Comparison of ENCODE assay signal across 27 cellular contexts in genomic region chr3:85481411-85482192, GRCh38.
DNase-seq lines count a peak whose midpoint lies in the region; ATAC-seq and TF ChIP-seq lines count a peak whose summit lies in the region.
"Had no signal": no experiment of that assay in that cellular context is flagged by ENCODE, and none has a peak within 500 bp of the region (broad histone marks: within the 10 kb centered on the region; RNA-seq: fewer than 3 reads in every experiment).

No MANE protein-coding gene starts in this region.

- peak overlapping the region; percentile 73 for H3K4me2 ChIP-seq in OCI-LY3 (ENCODE audit: low read length)
- H3K4me2 ChIP-seq in parathyroid adenoma (ENCODE audit: low read length), result no peak overlapping the region

- intact Hi-C loops in dorsolateral prefrontal cortex (cut with DNase I), result no loop called here
- intact Hi-C loops in breast epithelium (cut with DNase I; ENCODE audit: low total_unique reads), result no loop called here

- H3K27ac ChIP-seq in OCI-LY3 (ENCODE audit: low read length) (peak overlapping the region; percentile 67), dorsolateral prefrontal cortex (peak overlapping the region in 28 of 59 donors; percentile 2 to 62 (median 23)), parathyroid adenoma (no peak overlapping the region), breast epithelium (no peak overlapping the region)
- H3K27ac ChIP-seq: left ventricle myocardium inferior, prostate gland had no signal

- H3K79me2 ChIP-seq in OCI-LY3 (ENCODE audit: low read length) (no peaks in the 10 kb centered on the region), parathyroid adenoma (no peaks in the 10 kb centered on the region)

- H3K4me3 Mint-ChIP-seq in nephron progenitor cell, result no peak overlapping the region
- H3K4me3 Mint-ChIP-seq in stimulated activated effector memory CD8-positive, alpha-beta T cell treated with anti-CD3 and anti-CD28 coated beads, Interleukin-12 subunit alpha, Interleukin-12 subunit beta, amount 100 ng/mL, for 72 hours, result no peak overlapping the region
- H3K4me3 Mint-ChIP-seq: activated CD8-positive, alpha-beta T cell treated with anti-CD3 and anti-CD28 coated beads, Interleukin-2, amount 10 ng/mL, durations not matched to agents 7 days and 5 days; activated naive CD8-positive, alpha-beta T cell treated with anti-CD3 and anti-CD28 coated beads, Interleukin-2, amount 50 U/mL, for 24 hours; B cell; mesothelial cell of epicardium; nephron had no signal

- H3K27me3 ChIP-seq in OCI-LY3 (ENCODE audit: low read depth, low read length) (no peaks in the 10 kb centered on the region), dorsolateral prefrontal cortex (no peaks in the 10 kb centered on the region), parathyroid adenoma (ENCODE audit: control insufficient read depth, insufficient read depth, low read length) (no peaks in the 10 kb centered on the region), breast epithelium (no peaks in the 10 kb centered on the region)

- H2AFZ ChIP-seq in OCI-LY3 (ENCODE audit: low read depth, low read length) (peak overlapping the region; percentile 51), parathyroid adenoma (peak overlapping the region; percentile 27)

- no peak overlapping the region for H3K27ac Mint-ChIP-seq in nephron progenitor cell
- H3K27ac Mint-ChIP-seq in stimulated activated effector memory CD8-positive, alpha-beta T cell treated with anti-CD3 and anti-CD28 coated beads, Interleukin-12 subunit alpha, Interleukin-12 subunit beta, amount 100 ng/mL, for 72 hours, result no peak overlapping the region
- H3K27ac Mint-ChIP-seq: activated CD8-positive, alpha-beta T cell treated with anti-CD3 and anti-CD28 coated beads, Interleukin-2, amount 10 ng/mL, durations not matched to agents 7 days and 5 days; activated naive CD8-positive, alpha-beta T cell treated with anti-CD3 and anti-CD28 coated beads, Interleukin-2, amount 50 U/mL, for 24 hours; B cell; mesothelial cell of epicardium; nephron had no signal

- H3K9me3 ChIP-seq in OCI-LY3 (ENCODE audit: insufficient read depth, low read length), result no peaks in the 10 kb centered on the region
- no peaks in the 10 kb centered on the region for H3K9me3 ChIP-seq in parathyroid adenoma (ENCODE audit: control insufficient read depth, low read length)
- no peaks in the 10 kb centered on the region for H3K9me3 ChIP-seq in breast epithelium
- H3K9me3 ChIP-seq: left ventricle myocardium inferior, prostate gland had no signal

- peaks cover 12% of the 10 kb centered on the region for H3K4me1 ChIP-seq in OCI-LY3 (ENCODE audit: low read length)
- H3K4me1 ChIP-seq in parathyroid adenoma, result no peaks in the 10 kb centered on the region
- no peaks in the 10 kb centered on the region for H3K4me1 ChIP-seq in breast epithelium
- H3K4me1 ChIP-seq: left ventricle myocardium inferior, prostate gland had no signal

- TF ChIP-seq POLR2A in breast epithelium (IDR thresholded peaks at IDR 0.05), result no peak

- no peaks in the 10 kb centered on the region for H3K4me1 Mint-ChIP-seq in nephron progenitor cell
- H3K4me1 Mint-ChIP-seq in stimulated activated effector memory CD8-positive, alpha-beta T cell treated with anti-CD3 and anti-CD28 coated beads, Interleukin-12 subunit alpha, Interleukin-12 subunit beta, amount 100 ng/mL, for 72 hours, result no peaks in the 10 kb centered on the region
- H3K4me1 Mint-ChIP-seq: activated naive CD8-positive, alpha-beta T cell treated with anti-CD3 and anti-CD28 coated beads, Interleukin-2, amount 50 U/mL, for 24 hours; B cell; nephron had no signal

- no peaks in the 10 kb centered on the region for H3K27me3 Mint-ChIP-seq in nephron progenitor cell (ENCODE audit: low read depth, poor library complexity)
- H3K27me3 Mint-ChIP-seq: activated naive CD8-positive, alpha-beta T cell treated with anti-CD3 and anti-CD28 coated beads, Interleukin-2, amount 50 U/mL, for 24 hours; B cell had no signal

- no peak for TF ChIP-seq CTCF in OCI-LY3 (IDR thresholded peaks at IDR 0.05; ENCODE audit: low read depth, low read length)
- TF ChIP-seq CTCF in dorsolateral prefrontal cortex (IDR thresholded peaks at IDR 0.05 in 54 of 56, conservative IDR thresholded peaks at IDR 0.05 in 2 of 56; ENCODE audit: low read depth in 1 of 56, partially characterized antibody in 56 of 56), result no peak
- TF ChIP-seq CTCF in parathyroid adenoma (IDR thresholded peaks at IDR 0.05), result no peak
- no peak for TF ChIP-seq CTCF in breast epithelium (IDR thresholded peaks at IDR 0.05)
- no peak for TF ChIP-seq CTCF in nephron progenitor cell (IDR thresholded peaks at IDR 0.05)

- H3K9me3 Mint-ChIP-seq in nephron progenitor cell, result no peaks in the 10 kb centered on the region
- no peaks in the 10 kb centered on the region for H3K9me3 Mint-ChIP-seq in stimulated activated effector memory CD8-positive, alpha-beta T cell treated with anti-CD3 and anti-CD28 coated beads, Interleukin-12 subunit alpha, Interleukin-12 subunit beta, amount 100 ng/mL, for 72 hours
- H3K9me3 Mint-ChIP-seq: activated naive CD8-positive, alpha-beta T cell treated with anti-CD3 and anti-CD28 coated beads, Interleukin-2, amount 50 U/mL, for 24 hours; mesothelial cell of epicardium; nephron had no signal

- peak overlapping the region; percentile 59 for H3K4me3 ChIP-seq in OCI-LY3 (ENCODE audit: low read length)
- peak overlapping the region in 50 of 59 donors; percentile 1 to 52 (median 29) for H3K4me3 ChIP-seq in dorsolateral prefrontal cortex
- H3K4me3 ChIP-seq in parathyroid adenoma (ENCODE audit: low read depth, low read length), result no peak overlapping the region
- no peak overlapping the region for H3K4me3 ChIP-seq in breast epithelium
- H3K4me3 ChIP-seq: left ventricle myocardium inferior, prostate gland had no signal

- H4K20me1 ChIP-seq in OCI-LY3 (ENCODE audit: insufficient read depth, low read length), result no peaks in the 10 kb centered on the region

- H3K36me3 Mint-ChIP-seq in nephron progenitor cell (ENCODE audit: low read depth), result no peaks in the 10 kb centered on the region
- H3K36me3 Mint-ChIP-seq in stimulated activated effector memory CD8-positive, alpha-beta T cell treated with anti-CD3 and anti-CD28 coated beads, Interleukin-12 subunit alpha, Interleukin-12 subunit beta, amount 100 ng/mL, for 72 hours, result no peaks in the 10 kb centered on the region
- H3K36me3 Mint-ChIP-seq: mesothelial cell of epicardium had no signal

- H3K9ac ChIP-seq in OCI-LY3 (ENCODE audit: low read length) (peak overlapping the region; percentile 37), parathyroid adenoma (no peak overlapping the region)

- DNase-seq in dorsolateral prefrontal cortex (no peak), breast epithelium (ENCODE audit: low spot score in 2 of 2) (no peak), NCI-H1048 (lab: John Stamatoyannopoulos, UW) (no peak), nephron progenitor cell (no peak)
- no peak for DNase-seq in stimulated activated effector memory CD8-positive, alpha-beta T cell treated with anti-CD3 and anti-CD28 coated beads, Interleukin-12 subunit alpha, Interleukin-12 subunit beta, amount 100 ng/mL, for 72 hours (ENCODE audit: low spot score in 2 of 2)
- DNase-seq: activated CD8-positive, alpha-beta T cell treated with anti-CD3 and anti-CD28 coated beads, Interleukin-2, amount 10 ng/mL, durations not matched to agents 7 days and 5 days; activated gamma-delta T cell; activated naive CD8-positive, alpha-beta T cell treated with anti-CD3 and anti-CD28 coated beads, Interleukin-2, amount 50 U/mL, for 24 hours; activated T-cell treated with anti-CD3 and anti-CD28 coated beads for 4 hours; GOT3; left ventricle myocardium inferior; NCI-H1105; NCI-H1930; NCI-H226; NCI-H82; Right ventricle myocardium superior; stimulated activated CD4-positive, alpha-beta T cell treated with anti-CD3 and anti-CD28 coated beads, Interleukin-2, amount 100 ng/mL, for 24 hours; T-helper 1 cell had no signal

- H3K36me3 ChIP-seq in OCI-LY3 (replicated peaks; ENCODE audit: low read depth, low read length) (no peaks in the 10 kb centered on the region), parathyroid adenoma (ENCODE audit: control insufficient read depth, insufficient read depth, low read length) (no peaks in the 10 kb centered on the region), breast epithelium (no peaks in the 10 kb centered on the region)
- H3K36me3 ChIP-seq: left ventricle myocardium inferior, prostate gland had no signal

- ATAC-seq in GM18868 (IDR thresholded peaks at IDR 0.05; ENCODE audit: unreplicated experiment), result peak; percentile 72
- ATAC-seq in stimulated activated effector memory CD8-positive, alpha-beta T cell treated with anti-CD3 and anti-CD28 coated beads, Interleukin-12 subunit alpha, Interleukin-12 subunit beta, amount 100 ng/mL, for 72 hours, result no peak
- ATAC-seq: activated CD8-positive, alpha-beta T cell treated with anti-CD3 and anti-CD28 coated beads, Interleukin-2, amount 10 ng/mL, durations not matched to agents 7 days and 5 days; activated naive CD8-positive, alpha-beta T cell treated with anti-CD3 and anti-CD28 coated beads, Interleukin-2, amount 50 U/mL, for 24 hours; esophagus mucosa; HepG2 had no signal

Comparison
In these comparisons a context has a peak if more than half of its experiments do, and no peak if none do; other contexts are left out.
1. H3K4me3 ChIP-seq: peak in OCI-LY3 (single experiment) and dorsolateral prefrontal cortex (50 of 59); none in parathyroid adenoma (single experiment) and breast epithelium (0 of 3).